ENCODE assay signal across 16 cellular contexts in genomic region chr11:28168718-28169117, GRCh38.
DNase-seq lines count a peak whose midpoint lies in the region; ATAC-seq, FAIRE-seq and TF ChIP-seq lines count a peak whose summit lies in the region.
"Had no signal": no experiment of that assay in that cellular context is flagged by ENCODE, and none has a peak within 500 bp of the region (broad histone marks: within the 10 kb centered on the region; RNA-seq: fewer than 3 reads in every experiment).

No MANE protein-coding gene starts in this region.

- intact Hi-C loops in right lobe of liver (cut with DNase I) = no loop called here
- intact Hi-C loops in CD4-positive, alpha-beta T cell (cut with DNase I, micrococcal nuclease) = no loop called here
- intact Hi-C loops in activated naive CD4-positive, alpha-beta T cell treated with anti-CD3 and anti-CD28 coated beads for 36 hours (cut with micrococcal nuclease) = no loop called here

- H3K9me3 ChIP-seq in A549 (peaks cover 12% of the 10 kb centered on the region; the same call in 2 of the 3 replicates), hepatocyte (ENCODE audit: low read depth) (peaks cover 4% of the 10 kb centered on the region), right lobe of liver (no peaks in the 10 kb centered on the region)
- H3K9me3 ChIP-seq in CD4-positive, alpha-beta T cell (ENCODE audit: control insufficient read depth, low read length) = no peaks in the 10 kb centered on the region

- H3K9me2 ChIP-seq in hepatocyte (replicated peaks; ENCODE audit: insufficient read depth) = no peaks in the 10 kb centered on the region

- peaks cover 2% of the 10 kb centered on the region for H3K9me3 Mint-ChIP-seq in CD4-positive, alpha-beta T cell
- H3K9me3 Mint-ChIP-seq in activated naive CD4-positive, alpha-beta T cell treated with anti-CD3 and anti-CD28 coated beads for 36 hours = peaks cover 3% of the 10 kb centered on the region

- H3K27ac Mint-ChIP-seq in CD4-positive, alpha-beta T cell = no peak overlapping the region
- no peak overlapping the region for H3K27ac Mint-ChIP-seq in activated naive CD4-positive, alpha-beta T cell treated with anti-CD3 and anti-CD28 coated beads for 36 hours
- H3K27ac Mint-ChIP-seq: B cell, HFFc6 had no signal

- H3K36me3 ChIP-seq in hepatocyte (replicated peaks; ENCODE audit: insufficient read depth, low read depth) (no peaks in the 10 kb centered on the region), right lobe of liver (no peaks in the 10 kb centered on the region)

- no peak for TF ChIP-seq CTCF in A549 (IDR thresholded peaks at IDR 0.05)
- no peak for TF ChIP-seq CTCF in hepatocyte (IDR thresholded peaks at IDR 0.05; ENCODE audit: poor library complexity)
- TF ChIP-seq CTCF in right lobe of liver (IDR thresholded peaks at IDR 0.05) = no peak
- TF ChIP-seq CTCF in CD4-positive, alpha-beta T cell (IDR thresholded peaks at IDR 0.05) = no peak

- H3K4me1 ChIP-seq in A549 = peaks cover 16% of the 10 kb centered on the region
- no peaks in the 10 kb centered on the region for H3K4me1 ChIP-seq in hepatocyte (ENCODE audit: insufficient read depth)
- H3K4me1 ChIP-seq in right lobe of liver = no peaks in the 10 kb centered on the region

- no peak for TF ChIP-seq RAD21 in A549 (conservative IDR thresholded peaks at IDR 0.05 in 1 of 2, IDR thresholded peaks at IDR 0.05 in 1 of 2)

- peaks cover 13% of the 10 kb centered on the region for H3K4me1 Mint-ChIP-seq in CD4-positive, alpha-beta T cell (ENCODE audit: low read depth)
- peaks cover 11% of the 10 kb centered on the region for H3K4me1 Mint-ChIP-seq in activated naive CD4-positive, alpha-beta T cell treated with anti-CD3 and anti-CD28 coated beads for 36 hours (ENCODE audit: low read depth)
- H3K4me1 Mint-ChIP-seq: B cell had no signal

- CTCF ChIA-PET in A549 (lab: Yijun Ruan, JAX) = interaction anchor here (0.9 kb wide), 1 partner anchor 309 kb away, joined by 3 read pairs; no protein-coding TSS in a partner anchor
- CTCF ChIA-PET in CD4-positive, alpha-beta T cell (lab: Charles Lee) = no interaction called here
- CTCF ChIA-PET in activated naive CD4-positive, alpha-beta T cell treated with anti-CD3 and anti-CD28 coated beads for 36 hours (lab: Charles Lee) = no interaction called here

- no peak overlapping the region for H3K27ac ChIP-seq in A549
- H3K27ac ChIP-seq in hepatocyte = no peak overlapping the region
- no peak overlapping the region for H3K27ac ChIP-seq in right lobe of liver
- H3K27ac ChIP-seq in CD4-positive, alpha-beta T cell (ENCODE audit: low read depth, low read length) = no peak overlapping the region
- H3K27ac ChIP-seq: C4-2B had no signal

- no peak overlapping the region for H2AFZ ChIP-seq in hepatocyte

- ATAC-seq in A549 = no peak
- ATAC-seq in right lobe of liver = peak; percentile 38 to 71 (median 61)
- no peak for ATAC-seq in HG03135 (IDR thresholded peaks at IDR 0.05; ENCODE audit: unreplicated experiment)
- no peak for ATAC-seq in CD4-positive, alpha-beta T cell (ENCODE audit: poor library complexity)

- POLR2A ChIA-PET in A549 (lab: Yijun Ruan, JAX) = no interaction called here
- POLR2A ChIA-PET in CD4-positive, alpha-beta T cell (lab: Charles Lee) = no interaction called here

- no peak for TF ChIP-seq EP300 in A549 (IDR thresholded peaks at IDR 0.05)

- H3K4me2 ChIP-seq in A549 (0 out of 3 replicates have a peak overlapping the region, but pooled peaks have one; percentile 11), hepatocyte (no peak overlapping the region)

- DNase-seq in A549 (ENCODE audit: low read depth in 1 of 2, low spot score in 1 of 2) = no peak
- peak; percentile 16 for DNase-seq in HuH-7.5 (ENCODE audit: low spot score)
- DNase-seq in hepatocyte (ENCODE audit: low spot score) = peak; percentile 17
- DNase-seq in right lobe of liver = no peak
- DNase-seq in H4 (ENCODE audit: low spot score) = no peak
- no peak for DNase-seq in CD4-positive, alpha-beta T cell
- no peak for DNase-seq in activated naive CD4-positive, alpha-beta T cell treated with anti-CD3 and anti-CD28 coated beads for 36 hours
- DNase-seq: 8988T; CD8-positive, alpha-beta memory T cell; DMS 273 treated with DMSO at 0.1 percent for 48 hours; HCEC 1CT; HFFc6 had no signal

- H3K36me3 Mint-ChIP-seq in CD4-positive, alpha-beta T cell (ENCODE audit: low read depth) = peaks cover 30% of the 10 kb centered on the region
- peaks cover 23% of the 10 kb centered on the region for H3K36me3 Mint-ChIP-seq in activated naive CD4-positive, alpha-beta T cell treated with anti-CD3 and anti-CD28 coated beads for 36 hours (ENCODE audit: low read depth)

- H3K27me3 ChIP-seq in hepatocyte = no peaks in the 10 kb centered on the region
- no peaks in the 10 kb centered on the region for H3K27me3 ChIP-seq in right lobe of liver
- no peaks in the 10 kb centered on the region for H3K27me3 ChIP-seq in CD4-positive, alpha-beta T cell (ENCODE audit: control insufficient read depth, insufficient read depth, low read length)

- FAIRE-seq in A549 (lab: Jason Lieb, UNC) = no peak
- FAIRE-seq: H1 had no signal

- H3K4me3 ChIP-seq in A549 (no peak overlapping the region), hepatocyte (no peak overlapping the region), right lobe of liver (no peak overlapping the region)

- WGBS in A549 (ENCODE audit: missing lambda C conversion rate) = 89% methylated on average over 2 of the region's 2 CpGs
- 62% methylated on average over 2 of the region's 2 CpGs for WGBS in hepatocyte (ENCODE audit: low lambda C conversion rate, missing lambda C conversion rate)
- 24% methylated on average over 2 of the region's 2 CpGs for WGBS in right lobe of liver (ENCODE audit: insufficient coverage, low coverage, low lambda C conversion rate, missing lambda C conversion rate)

- no peak overlapping the region for H3K4me3 Mint-ChIP-seq in CD4-positive, alpha-beta T cell
- no peak overlapping the region for H3K4me3 Mint-ChIP-seq in activated naive CD4-positive, alpha-beta T cell treated with anti-CD3 and anti-CD28 coated beads for 36 hours
- H3K4me3 Mint-ChIP-seq: B cell; CD8-positive, alpha-beta memory T cell; HFFc6 had no signal

- no peaks in the 10 kb centered on the region for H3K27me3 Mint-ChIP-seq in CD4-positive, alpha-beta T cell
- H3K27me3 Mint-ChIP-seq in activated naive CD4-positive, alpha-beta T cell treated with anti-CD3 and anti-CD28 coated beads for 36 hours (ENCODE audit: low read depth) = no peaks in the 10 kb centered on the region
- H3K27me3 Mint-ChIP-seq: B cell; CD8-positive, alpha-beta memory T cell had no signal

- no peaks in the 10 kb centered on the region for H4K20me1 ChIP-seq in hepatocyte (ENCODE audit: insufficient read depth, poor library complexity, severe bottlenecking)

- peaks cover 7% of the 10 kb centered on the region for H3K79me2 ChIP-seq in hepatocyte

- TF ChIP-seq POLR2A in A549 (IDR thresholded peaks at IDR 0.05; ENCODE audit: low read length) (no peak), right lobe of liver (IDR thresholded peaks at IDR 0.05) (no peak)

TF ChIP-seq in A549, 52 proteins besides CTCF, POLR2A, EP300 and RAD21:
- TF ChIP-seq MAZ (IDR thresholded peaks at IDR 0.05; ENCODE audit: borderline replicate concordance, low read depth, low read length) = no peak
- TF ChIP-seq HMGXB4 (CRISPR knock-in tag; IDR thresholded peaks at IDR 0.05; ENCODE audit: borderline replicate concordance) = no peak
- no peak for TF ChIP-seq ZFP36 (IDR thresholded peaks at IDR 0.05; ENCODE audit: borderline replicate concordance, partially characterized antibody)
- TF ChIP-seq NFE2L2 (conservative IDR thresholded peaks at IDR 0.05; ENCODE audit: low read length) = no peak
- TF ChIP-seq REST (IDR thresholded peaks at IDR 0.05) = no peak
- no peak for TF ChIP-seq ZNF302 (CRISPR knock-in tag; IDR thresholded peaks at IDR 0.05)
- TF ChIP-seq MYC (IDR thresholded peaks at IDR 0.05; ENCODE audit: borderline replicate concordance, low read length) = no peak
- no peak for TF ChIP-seq CBX8 (IDR thresholded peaks at IDR 0.05)

Comparison
In these comparisons a context has a peak if more than half of its experiments do, and no peak if none do; other contexts are left out.
1. ATAC-seq: peak in right lobe of liver (4 of 4); none in A549 (0 of 2), HG03135 (single experiment) and CD4-positive, alpha-beta T cell (single experiment).
2. DNase-seq: peak in HuH-7.5 (single experiment) and hepatocyte (single experiment); none in A549 (0 of 2), right lobe of liver (0 of 3), H4 (single experiment), CD4-positive, alpha-beta T cell (0 of 10) and activated naive CD4-positive, alpha-beta T cell treated with anti-CD3 and anti-CD28 coated beads for 36 hours (single experiment).